1 cellular context compared by ENCODE assay signal in the genomic region with DNA sequence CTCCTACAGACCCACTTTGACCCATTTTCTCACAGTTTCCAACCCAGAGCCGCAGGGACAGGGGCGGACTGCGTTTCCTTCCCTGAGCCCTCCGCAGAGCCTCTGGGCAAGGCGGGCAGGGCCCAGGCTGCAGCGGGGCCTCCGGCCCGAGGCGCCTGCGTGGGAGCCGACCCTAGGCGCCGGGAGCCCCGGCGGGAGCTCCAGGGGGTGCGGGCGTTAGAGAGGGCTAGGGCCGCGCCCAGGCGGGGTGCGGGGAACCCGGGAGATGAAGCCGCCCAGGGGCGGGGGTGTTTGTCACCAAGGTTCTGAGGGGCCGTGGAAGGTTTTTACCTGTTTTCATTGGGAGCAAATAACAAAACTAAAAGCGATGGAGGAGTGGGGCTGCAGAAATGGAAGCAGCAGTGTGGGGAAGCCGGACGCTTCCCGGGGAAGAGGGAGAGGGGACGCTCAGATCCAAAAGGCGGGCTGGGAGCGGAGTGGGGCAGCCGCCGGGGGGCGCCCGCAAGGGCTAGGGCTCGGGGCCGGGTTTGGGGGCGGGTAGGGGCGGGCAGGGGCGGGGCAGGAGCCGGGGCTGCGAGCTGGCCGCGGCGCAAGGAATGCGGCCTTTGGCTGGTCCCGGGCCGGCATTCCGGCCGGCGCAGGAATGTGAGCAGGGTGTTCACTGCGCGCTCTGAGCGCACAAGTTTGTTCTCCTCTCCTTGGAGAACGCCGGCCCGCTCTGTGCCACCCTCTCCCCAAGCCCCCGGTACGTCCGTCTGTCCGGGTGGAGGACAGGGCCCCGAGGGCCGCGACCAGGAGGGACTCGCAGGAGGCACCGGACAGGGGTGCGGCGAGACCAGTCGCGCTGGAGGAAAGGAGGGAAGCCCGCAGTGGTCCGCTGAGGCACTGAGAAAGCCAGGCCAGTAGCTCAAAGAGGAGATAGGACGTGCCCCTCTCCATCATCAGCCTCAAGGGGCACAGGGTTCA.
TF ChIP-seq lines count a peak whose summit lies in the region.

No MANE protein-coding gene starts in this region.

TF ChIP-seq in HepG2, 621 proteins besides CTCF, POLR2A, EP300 and RAD21 (continued from another document and continues in another):
- TF ChIP-seq ZNF318 (CRISPR knock-in tag; IDR thresholded peaks at IDR 0.05), result no peak
- TF ChIP-seq ZNF674 (CRISPR knock-in tag; IDR thresholded peaks at IDR 0.05; ENCODE audit: low read depth), result no peak
- no peak for TF ChIP-seq EED (CRISPR knock-in tag; IDR thresholded peaks at IDR 0.05)
- TF ChIP-seq, protein P1, sequence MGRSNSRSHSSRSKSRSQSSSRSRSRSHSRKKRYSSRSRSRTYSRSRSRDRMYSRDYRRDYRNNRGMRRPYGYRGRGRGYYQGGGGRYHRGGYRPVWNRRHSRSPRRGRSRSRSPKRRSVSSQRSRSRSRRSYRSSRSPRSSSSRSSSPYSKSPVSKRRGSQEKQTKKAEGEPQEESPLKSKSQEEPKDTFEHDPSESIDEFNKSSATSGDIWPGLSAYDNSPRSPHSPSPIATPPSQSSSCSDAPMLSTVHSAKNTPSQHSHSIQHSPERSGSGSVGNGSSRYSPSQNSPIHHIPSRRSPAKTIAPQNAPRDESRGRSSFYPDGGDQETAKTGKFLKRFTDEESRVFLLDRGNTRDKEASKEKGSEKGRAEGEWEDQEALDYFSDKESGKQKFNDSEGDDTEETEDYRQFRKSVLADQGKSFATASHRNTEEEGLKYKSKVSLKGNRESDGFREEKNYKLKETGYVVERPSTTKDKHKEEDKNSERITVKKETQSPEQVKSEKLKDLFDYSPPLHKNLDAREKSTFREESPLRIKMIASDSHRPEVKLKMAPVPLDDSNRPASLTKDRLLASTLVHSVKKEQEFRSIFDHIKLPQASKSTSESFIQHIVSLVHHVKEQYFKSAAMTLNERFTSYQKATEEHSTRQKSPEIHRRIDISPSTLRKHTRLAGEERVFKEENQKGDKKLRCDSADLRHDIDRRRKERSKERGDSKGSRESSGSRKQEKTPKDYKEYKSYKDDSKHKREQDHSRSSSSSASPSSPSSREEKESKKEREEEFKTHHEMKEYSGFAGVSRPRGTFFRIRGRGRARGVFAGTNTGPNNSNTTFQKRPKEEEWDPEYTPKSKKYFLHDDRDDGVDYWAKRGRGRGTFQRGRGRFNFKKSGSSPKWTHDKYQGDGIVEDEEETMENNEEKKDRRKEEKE (IDR thresholded peaks at IDR 0.05), result no peak
- TF ChIP-seq NFIC (IDR thresholded peaks at IDR 0.05; ENCODE audit: low read length), result no peak
- TF ChIP-seq TEAD3 (CRISPR knock-in tag; optimal IDR thresholded peaks at IDR 0.05; ENCODE audit: borderline replicate concordance), result peak; percentile 95
- TF ChIP-seq POGZ (CRISPR knock-in tag; IDR thresholded peaks at IDR 0.05), result no peak
- no peak for TF ChIP-seq SRSF1 (optimal IDR thresholded peaks at IDR 0.05; ENCODE audit: low read depth, low read length)
- TF ChIP-seq ZNF230 (CRISPR knock-in tag; IDR thresholded peaks at IDR 0.05), result no peak
- TF ChIP-seq NRL (CRISPR knock-in tag; IDR thresholded peaks at IDR 0.05; ENCODE audit: borderline replicate concordance), result no peak
- TF ChIP-seq JDP2 (CRISPR knock-in tag; IDR thresholded peaks at IDR 0.05; ENCODE audit: borderline replicate concordance), result no peak
- no peak for TF ChIP-seq CCAR2 (optimal IDR thresholded peaks at IDR 0.05; ENCODE audit: low read depth, low read length)
- TF ChIP-seq, protein P2, sequence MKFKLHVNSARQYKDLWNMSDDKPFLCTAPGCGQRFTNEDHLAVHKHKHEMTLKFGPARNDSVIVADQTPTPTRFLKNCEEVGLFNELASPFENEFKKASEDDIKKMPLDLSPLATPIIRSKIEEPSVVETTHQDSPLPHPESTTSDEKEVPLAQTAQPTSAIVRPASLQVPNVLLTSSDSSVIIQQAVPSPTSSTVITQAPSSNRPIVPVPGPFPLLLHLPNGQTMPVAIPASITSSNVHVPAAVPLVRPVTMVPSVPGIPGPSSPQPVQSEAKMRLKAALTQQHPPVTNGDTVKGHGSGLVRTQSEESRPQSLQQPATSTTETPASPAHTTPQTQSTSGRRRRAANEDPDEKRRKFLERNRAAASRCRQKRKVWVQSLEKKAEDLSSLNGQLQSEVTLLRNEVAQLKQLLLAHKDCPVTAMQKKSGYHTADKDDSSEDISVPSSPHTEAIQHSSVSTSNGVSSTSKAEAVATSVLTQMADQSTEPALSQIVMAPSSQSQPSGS (CRISPR knock-in tag; IDR thresholded peaks at IDR 0.05), result no peak
- no peak for TF ChIP-seq CREM (IDR thresholded peaks at IDR 0.05)
- no peak for TF ChIP-seq CREM (CRISPR knock-in tag; IDR thresholded peaks at IDR 0.05)
- no peak for TF ChIP-seq RBAK (CRISPR knock-in tag; IDR thresholded peaks at IDR 0.05)
- TF ChIP-seq, protein P3, sequence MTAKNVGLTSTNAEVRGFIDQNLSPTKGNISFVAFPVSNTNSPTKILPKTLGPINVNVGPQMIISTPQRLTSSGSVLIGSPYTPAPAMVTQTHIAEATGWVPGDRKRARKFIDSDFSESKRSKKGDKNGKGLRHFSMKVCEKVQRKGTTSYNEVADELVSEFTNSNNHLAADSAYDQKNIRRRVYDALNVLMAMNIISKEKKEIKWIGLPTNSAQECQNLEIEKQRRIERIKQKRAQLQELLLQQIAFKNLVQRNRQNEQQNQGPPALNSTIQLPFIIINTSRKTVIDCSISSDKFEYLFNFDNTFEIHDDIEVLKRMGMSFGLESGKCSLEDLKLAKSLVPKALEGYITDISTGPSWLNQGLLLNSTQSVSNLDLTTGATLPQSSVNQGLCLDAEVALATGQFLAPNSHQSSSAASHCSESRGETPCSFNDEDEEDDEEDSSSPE (CRISPR knock-in tag; IDR thresholded peaks at IDR 0.05), result no peak
- TF ChIP-seq ZNF570 (CRISPR knock-in tag; IDR thresholded peaks at IDR 0.05; ENCODE audit: borderline replicate concordance), result no peak
- no peak for TF ChIP-seq JARID2 (CRISPR knock-in tag; IDR thresholded peaks at IDR 0.05; ENCODE audit: insufficient replicate concordance)
- TF ChIP-seq ZNF749 (CRISPR knock-in tag; IDR thresholded peaks at IDR 0.05; ENCODE audit: borderline replicate concordance), result no peak
- TF ChIP-seq ZNF850 (CRISPR knock-in tag; conservative IDR thresholded peaks at IDR 0.05), result no peak
- TF ChIP-seq GABPA (IDR thresholded peaks at IDR 0.05; ENCODE audit: low read depth, low read length), result no peak
- no peak for TF ChIP-seq GABPA (CRISPR knock-in tag; IDR thresholded peaks at IDR 0.05; ENCODE audit: low read depth)
- TF ChIP-seq ARNTL (CRISPR knock-in tag; IDR thresholded peaks at IDR 0.05), result no peak
- TF ChIP-seq NFATC3 (CRISPR knock-in tag; IDR thresholded peaks at IDR 0.05), result no peak
- peak; percentile 44 for TF ChIP-seq ZFX (CRISPR knock-in tag; IDR thresholded peaks at IDR 0.05; ENCODE audit: low read depth)
- TF ChIP-seq HNRNPH1 (optimal IDR thresholded peaks at IDR 0.05; ENCODE audit: low read depth, low read length), result no peak
- TF ChIP-seq ZFYVE20 (CRISPR knock-in tag; IDR thresholded peaks at IDR 0.05; ENCODE audit: borderline replicate concordance, low read depth), result no peak
- no peak for TF ChIP-seq ZNF615 (CRISPR knock-in tag; IDR thresholded peaks at IDR 0.05; ENCODE audit: borderline replicate concordance)
- no peak for TF ChIP-seq PLRG1 (conservative IDR thresholded peaks at IDR 0.05)
- TF ChIP-seq FOXP4 (CRISPR knock-in tag; IDR thresholded peaks at IDR 0.05), result no peak
- no peak for TF ChIP-seq MTERF4 (CRISPR knock-in tag; IDR thresholded peaks at IDR 0.05)
- TF ChIP-seq, protein P4, sequence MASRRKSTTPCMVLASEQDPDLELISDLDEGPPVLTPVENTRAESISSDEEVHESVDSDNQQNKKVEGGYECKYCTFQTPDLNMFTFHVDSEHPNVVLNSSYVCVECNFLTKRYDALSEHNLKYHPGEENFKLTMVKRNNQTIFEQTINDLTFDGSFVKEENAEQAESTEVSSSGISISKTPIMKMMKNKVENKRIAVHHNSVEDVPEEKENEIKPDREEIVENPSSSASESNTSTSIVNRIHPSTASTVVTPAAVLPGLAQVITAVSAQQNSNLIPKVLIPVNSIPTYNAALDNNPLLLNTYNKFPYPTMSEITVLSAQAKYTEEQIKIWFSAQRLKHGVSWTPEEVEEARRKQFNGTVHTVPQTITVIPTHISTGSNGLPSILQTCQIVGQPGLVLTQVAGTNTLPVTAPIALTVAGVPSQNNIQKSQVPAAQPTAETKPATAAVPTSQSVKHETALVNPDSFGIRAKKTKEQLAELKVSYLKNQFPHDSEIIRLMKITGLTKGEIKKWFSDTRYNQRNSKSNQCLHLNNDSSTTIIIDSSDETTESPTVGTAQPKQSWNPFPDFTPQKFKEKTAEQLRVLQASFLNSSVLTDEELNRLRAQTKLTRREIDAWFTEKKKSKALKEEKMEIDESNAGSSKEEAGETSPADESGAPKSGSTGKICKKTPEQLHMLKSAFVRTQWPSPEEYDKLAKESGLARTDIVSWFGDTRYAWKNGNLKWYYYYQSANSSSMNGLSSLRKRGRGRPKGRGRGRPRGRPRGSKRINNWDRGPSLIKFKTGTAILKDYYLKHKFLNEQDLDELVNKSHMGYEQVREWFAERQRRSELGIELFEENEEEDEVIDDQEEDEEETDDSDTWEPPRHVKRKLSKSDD (CRISPR knock-in tag; IDR thresholded peaks at IDR 0.05; ENCODE audit: low read depth), result no peak
- no peak for TF ChIP-seq MATR3 (CRISPR knock-in tag; IDR thresholded peaks at IDR 0.05)
- no peak for TF ChIP-seq SOX13 (IDR thresholded peaks at IDR 0.05)
- 0 out of 4 replicates have a peak, but pooled peaks of 1 of the 2 experiments have one; percentile 24 for TF ChIP-seq SOX13 (CRISPR knock-in tag; conservative IDR thresholded peaks at IDR 0.05 in 1 of 2, IDR thresholded peaks at IDR 0.05 in 1 of 2)
- TF ChIP-seq ZMYM2 (CRISPR knock-in tag; IDR thresholded peaks at IDR 0.05), result no peak
- TF ChIP-seq BORCS8-MEF2B (CRISPR knock-in tag; IDR thresholded peaks at IDR 0.05), result no peak
- TF ChIP-seq ZC3H13 (CRISPR knock-in tag; IDR thresholded peaks at IDR 0.05), result no peak
- TF ChIP-seq NCOA5 (CRISPR knock-in tag; IDR thresholded peaks at IDR 0.05), result no peak
